In genomic region chr14:104992501-104992900, GRCh38 we compare ENCODE assay signal across 22 cellular contexts.
"Had no signal": no experiment of that assay in that cellular context is flagged by ENCODE, and none has a peak within 500 bp of the region (broad histone marks: within the 10 kb centered on the region; RNA-seq: fewer than 3 reads in every experiment).

No MANE protein-coding gene starts in this region.

- H3K36me3 ChIP-seq: right lobe of liver had no signal

- H3K9me3 ChIP-seq: heart right ventricle, right lobe of liver, upper lobe of left lung, vagina had no signal

- H3K9me3 Mint-ChIP-seq: activated CD4-positive, alpha-beta memory T cell treated with anti-CD3 and anti-CD28 coated beads for 36 hours; activated naive CD8-positive, alpha-beta T cell treated with anti-CD3 and anti-CD28 coated beads, Interleukin-2, amount 50 U/mL, for 24 hours; natural killer cell; stimulated activated memory B cell treated with anti-CD40 and anti-IgM and Interleukin-4, amounts not matched to agents 10 μg/mL and 1 μg/mL and 100 μg/mL, for 72 hours; stimulated activated naive CD8-positive, alpha-beta T cell treated with anti-CD3 and anti-CD28 coated beads, Interleukin-15, amount 100 ng/mL, for 72 hours had no signal

- H3K27me3 ChIP-seq: heart right ventricle, right lobe of liver, upper lobe of left lung, vagina had no signal

- H3K4me1 ChIP-seq: heart right ventricle, right lobe of liver, upper lobe of left lung, vagina had no signal

- ATAC-seq: activated naive CD8-positive, alpha-beta T cell treated with anti-CD3 and anti-CD28 coated beads, Interleukin-2, amount 50 U/mL, for 24 hours; heart right ventricle; right lobe of liver; stimulated activated memory B cell treated with anti-CD40 and anti-IgM and Interleukin-4, amounts not matched to agents 10 μg/mL and 1 μg/mL and 100 μg/mL, for 72 hours; stimulated activated naive CD8-positive, alpha-beta T cell treated with anti-CD3 and anti-CD28 coated beads, Interleukin-15, amount 100 ng/mL, for 72 hours had no signal

- H3K27me3 Mint-ChIP-seq: activated CD4-positive, alpha-beta memory T cell treated with anti-CD3 and anti-CD28 coated beads for 36 hours; activated naive CD8-positive, alpha-beta T cell treated with anti-CD3 and anti-CD28 coated beads, Interleukin-2, amount 50 U/mL, for 24 hours; stimulated activated naive CD8-positive, alpha-beta T cell treated with anti-CD3 and anti-CD28 coated beads, Interleukin-15, amount 100 ng/mL, for 72 hours had no signal

- H3K4me3 Mint-ChIP-seq: activated CD4-positive, alpha-beta memory T cell treated with anti-CD3 and anti-CD28 coated beads for 36 hours; activated naive CD4-positive, alpha-beta T cell treated with anti-CD3 and anti-CD28 coated beads, Interleukin-2, amount 10 ng/mL, durations not matched to agents 7 days and 5 days; activated naive CD8-positive, alpha-beta T cell treated with anti-CD3 and anti-CD28 coated beads, Interleukin-2, amount 50 U/mL, for 24 hours; activated T-helper 1 cell treated with anti-CD3 and anti-CD28 coated beads, Interleukin-12 subunit alpha, Interleukin-12 subunit beta, Interleukin-2, Interleukin-4 antibody, amounts not matched to agents 30 ng/mL and 10 ng/mL and 1 ng/mL, durations not matched to agents 14 hours and 24 hours and 36 hours; natural killer cell; stimulated activated memory B cell treated with anti-CD40 and anti-IgM and Interleukin-4, amounts not matched to agents 10 μg/mL and 1 μg/mL and 100 μg/mL, for 72 hours; stimulated activated naive CD8-positive, alpha-beta T cell treated with anti-CD3 and anti-CD28 coated beads, Interleukin-15, amount 100 ng/mL, for 72 hours had no signal

- H3K4me1 Mint-ChIP-seq: activated naive CD4-positive, alpha-beta T cell treated with anti-CD3 and anti-CD28 coated beads, Interleukin-2, amount 10 ng/mL, durations not matched to agents 7 days and 5 days; natural killer cell; stimulated activated memory B cell treated with anti-CD40 and anti-IgM and Interleukin-4, amounts not matched to agents 10 μg/mL and 1 μg/mL and 100 μg/mL, for 72 hours; stimulated activated naive CD8-positive, alpha-beta T cell treated with anti-CD3 and anti-CD28 coated beads, Interleukin-15, amount 100 ng/mL, for 72 hours had no signal

- H3K27ac Mint-ChIP-seq: activated CD4-positive, alpha-beta memory T cell treated with anti-CD3 and anti-CD28 coated beads for 36 hours; activated naive CD8-positive, alpha-beta T cell treated with anti-CD3 and anti-CD28 coated beads, Interleukin-2, amount 50 U/mL, for 24 hours; activated T-helper 1 cell treated with anti-CD3 and anti-CD28 coated beads, Interleukin-12 subunit alpha, Interleukin-12 subunit beta, Interleukin-2, Interleukin-4 antibody, amounts not matched to agents 30 ng/mL and 10 ng/mL and 1 ng/mL, durations not matched to agents 14 hours and 24 hours and 36 hours; natural killer cell; stimulated activated memory B cell treated with anti-CD40 and anti-IgM and Interleukin-4, amounts not matched to agents 10 μg/mL and 1 μg/mL and 100 μg/mL, for 72 hours; stimulated activated naive CD8-positive, alpha-beta T cell treated with anti-CD3 and anti-CD28 coated beads, Interleukin-15, amount 100 ng/mL, for 72 hours had no signal

- H3K27ac ChIP-seq: heart right ventricle, right lobe of liver, upper lobe of left lung, vagina had no signal

- H3K36me3 Mint-ChIP-seq: activated CD4-positive, alpha-beta memory T cell treated with anti-CD3 and anti-CD28 coated beads for 36 hours; activated naive CD4-positive, alpha-beta T cell treated with anti-CD3 and anti-CD28 coated beads, Interleukin-2, amount 10 ng/mL, durations not matched to agents 7 days and 5 days; natural killer cell had no signal

- H3K4me3 ChIP-seq: heart right ventricle, lung, right lobe of liver, upper lobe of left lung, vagina had no signal

- DNase-seq: activated CD4-positive, alpha-beta memory T cell treated with anti-CD3 and anti-CD28 coated beads for 36 hours; activated CD4-positive, alpha-beta T cell treated with anti-CD3 and anti-CD28 coated beads for 4 hours; activated CD8-positive, alpha-beta memory T cell treated with anti-CD3 and anti-CD28 coated beads, Interleukin-2, amount 50 U/mL, for 4 hours; activated gamma-delta T cell; activated naive CD4-positive, alpha-beta T cell treated with anti-CD3 and anti-CD28 coated beads, Interleukin-2, amount 10 ng/mL, durations not matched to agents 7 days and 5 days; activated naive CD8-positive, alpha-beta T cell treated with anti-CD3 and anti-CD28 coated beads, Interleukin-2, amount 50 U/mL, for 24 hours; activated T-cell treated with anti-CD3 and anti-CD28 coated beads, Interleukin-2, amount 50 U/mL, for 1 hour; amygdala; caudate nucleus; foreskin fibroblast; heart right ventricle; mesendoderm; natural killer cell; right lobe of liver; stimulated activated CD4-positive, alpha-beta T cell treated with anti-CD3 and anti-CD28 coated beads, Interleukin-4, amount 100 ng/mL, for 24 hours; stimulated activated naive CD8-positive, alpha-beta T cell treated with anti-CD3 and anti-CD28 coated beads, Interleukin-15, amount 100 ng/mL, for 72 hours; substantia nigra had no signal
